ENCODE assay signal across 8 cellular contexts in genomic region chr4:10457255-10457801, GRCh38. TPM values are rescaled to one million over a fixed set of nuclear protein-coding genes. Genes with fewer than 3 reads are reported as not detected.
DNase-seq lines count a peak whose midpoint lies in the region; ATAC-seq, FAIRE-seq and TF ChIP-seq lines count a peak whose summit lies in the region.

Gene ZNF518B (minus strand): TSS chr4:10457426. CDS start chr4:10446328, 11,098 bp downstream.

- TF ChIP-seq POLR2A in thyroid gland (IDR thresholded peaks at IDR 0.05), result peak in 1 of 2 donors; percentile 63

- peaks cover 43 to 51% (median 46%) of the 10 kb centered on the region in 3 donors for H3K27me3 Mint-ChIP-seq in CD14-positive monocyte (ENCODE audit: low read depth in 3 of 3)
- H3K27me3 Mint-ChIP-seq in activated naive CD4-positive, alpha-beta T cell treated with anti-CD3 and anti-CD28 coated beads, Interleukin-2, amount 50 U/mL, for 24 hours, result peaks cover 6% of the 10 kb centered on the region
- H3K27me3 Mint-ChIP-seq in glutamatergic neuron (ENCODE audit: unreplicated experiment), result peaks cover 25% of the 10 kb centered on the region

- ATAC-seq in HG03378 (IDR thresholded peaks at IDR 0.05; ENCODE audit: unreplicated experiment), result peak; percentile 61

- intact Hi-C loops in CD14-positive monocyte (cut with micrococcal nuclease) (no loop called here), thyroid gland (cut with DNase I) (no loop called here)

- DNase-seq in CD14-positive monocyte (ENCODE audit: low spot score), result no peak
- peak; percentile 84 for DNase-seq in GM19239 (ENCODE audit: insufficient read length, low spot score)
- DNase-seq in SK-N-DZ (ENCODE audit: low spot score), result peak; percentile 38
- DNase-seq in glutamatergic neuron, result peak; percentile 83
- DNase-seq in thyroid gland, result peak; percentile 57 to 62

- no peak within 1 kb of the TSS for H3K27ac ChIP-seq in parathyroid adenoma
- peak within 1 kb of the TSS in 1 of 3 donors; percentile 52 for H3K27ac ChIP-seq in thyroid gland

- H3K36me3 ChIP-seq in parathyroid adenoma (ENCODE audit: control insufficient read depth, insufficient read depth, low read length) (no peaks in the 10 kb centered on the region), thyroid gland (peaks cover 0 to 8% of the 10 kb centered on the region in 2 donors)

- peaks cover 26% of the 10 kb centered on the region for H3K4me1 Mint-ChIP-seq in CD14-positive monocyte
- H3K4me1 Mint-ChIP-seq in activated naive CD4-positive, alpha-beta T cell treated with anti-CD3 and anti-CD28 coated beads, Interleukin-2, amount 50 U/mL, for 24 hours, result peaks cover 39% of the 10 kb centered on the region
- H3K4me1 Mint-ChIP-seq in glutamatergic neuron (ENCODE audit: low read depth, unreplicated experiment), result peaks cover 12% of the 10 kb centered on the region

- peak; percentile 83 for FAIRE-seq in GM19239 (lab: Jason Lieb, UNC)

- no peak within 1 kb of the TSS for H3K9ac ChIP-seq in parathyroid adenoma

- H3K4me3 Mint-ChIP-seq in CD14-positive monocyte (peak within 1 kb of the TSS; percentile 71 to 87), glutamatergic neuron (ENCODE audit: unreplicated experiment) (peak within 1 kb of the TSS; percentile 96)
- H3K4me3 Mint-ChIP-seq in activated naive CD4-positive, alpha-beta T cell treated with anti-CD3 and anti-CD28 coated beads, Interleukin-2, amount 50 U/mL, for 24 hours, result peak within 1 kb of the TSS; percentile 92

- WGBS in thyroid gland, 2 donors, result no CpG with 5 or more reads among the region's 60 CpGs

- H3K27ac Mint-ChIP-seq in CD14-positive monocyte, result peak within 1 kb of the TSS in 3 of 7 donors; percentile 19 to 60 (median 48)
- peak within 1 kb of the TSS; percentile 90 for H3K27ac Mint-ChIP-seq in activated naive CD4-positive, alpha-beta T cell treated with anti-CD3 and anti-CD28 coated beads, Interleukin-2, amount 50 U/mL, for 24 hours
- peak within 1 kb of the TSS; percentile 95 for H3K27ac Mint-ChIP-seq in glutamatergic neuron (ENCODE audit: unreplicated experiment)

- H3K9me3 ChIP-seq in parathyroid adenoma (ENCODE audit: control insufficient read depth, low read length), result no peaks in the 10 kb centered on the region
- no peaks in the 10 kb centered on the region for H3K9me3 ChIP-seq in thyroid gland

- no peaks in the 10 kb centered on the region for H3K79me2 ChIP-seq in parathyroid adenoma

- H3K27me3 ChIP-seq in parathyroid adenoma (ENCODE audit: control insufficient read depth, insufficient read depth, low read length) (peaks cover 3% of the 10 kb centered on the region), thyroid gland (no peaks in the 10 kb centered on the region)

- H3K4me3 ChIP-seq in parathyroid adenoma (ENCODE audit: low read depth, low read length), result peak within 1 kb of the TSS; percentile 53
- H3K4me3 ChIP-seq in thyroid gland (replicated peaks in 1 of 3), result peak within 1 kb of the TSS in 2 of 3 donors; percentile 17 to 49

- no peaks in the 10 kb centered on the region for H3K4me1 ChIP-seq in parathyroid adenoma
- H3K4me1 ChIP-seq in thyroid gland, result peaks cover 8 to 12% of the 10 kb centered on the region in 2 donors

- H3K4me2 ChIP-seq in parathyroid adenoma (ENCODE audit: low read length), result peak within 1 kb of the TSS; percentile 83

- H3K9me3 Mint-ChIP-seq in CD14-positive monocyte (peaks cover 9 to 37% (median 25%) of the 10 kb centered on the region in 7 donors), glutamatergic neuron (ENCODE audit: unreplicated experiment) (peaks cover 10% of the 10 kb centered on the region)
- H3K9me3 Mint-ChIP-seq in activated naive CD4-positive, alpha-beta T cell treated with anti-CD3 and anti-CD28 coated beads, Interleukin-2, amount 50 U/mL, for 24 hours, result peaks cover 9% of the 10 kb centered on the region

- TF ChIP-seq CTCF in CD14-positive monocyte (IDR thresholded peaks at IDR 0.05), result no peak
- no peak for TF ChIP-seq CTCF in glutamatergic neuron (IDR thresholded peaks at IDR 0.05; ENCODE audit: partially characterized antibody, unreplicated experiment)
- TF ChIP-seq CTCF in parathyroid adenoma (IDR thresholded peaks at IDR 0.05), result no peak
- TF ChIP-seq CTCF in thyroid gland (IDR thresholded peaks at IDR 0.05), result no peak

- H3K36me3 Mint-ChIP-seq in CD14-positive monocyte, result peaks cover 35 to 36% of the 10 kb centered on the region in 2 donors
- peaks cover 26% of the 10 kb centered on the region for H3K36me3 Mint-ChIP-seq in activated naive CD4-positive, alpha-beta T cell treated with anti-CD3 and anti-CD28 coated beads, Interleukin-2, amount 50 U/mL, for 24 hours
- H3K36me3 Mint-ChIP-seq in glutamatergic neuron (ENCODE audit: unreplicated experiment), result peaks cover 30% of the 10 kb centered on the region

- peak within 1 kb of the TSS; percentile 84 for H2AFZ ChIP-seq in parathyroid adenoma

RNA-seq across cellular contexts. Expression of gene ZNF518B, which starts in this region (rescaled TPM):
- polyA plus RNA-seq in CD14-positive monocyte, result 10 to 100 TPM in 1 of 2 donors, 1 to 10 TPM in 1; 5.4 to 11.3 TPM
- polyA plus RNA-seq in SK-N-DZ (2014; cell fraction: cytosol; rRNA removed), result 13.8 and 21.6 TPM in 2 replicates
- polyA plus RNA-seq in SK-N-DZ (2014; cell fraction: nucleus; rRNA removed), result 9.5 and 10.0 TPM in 2 replicates
- total RNA-seq in glutamatergic neuron (ENCODE audit: unreplicated experiment) (41.3 TPM), thyroid gland (10 to 100 TPM; 23.5 to 86.9 (median 32.5) TPM)
